ENCODE assay signal across 8 cellular contexts in genomic region chr20:53739799-53740785, GRCh38.
A peak's percentile ranks its signal among the peaks of the same experiment; 100 is the strongest.
DNase-seq lines count a peak whose midpoint lies in the region; ATAC-seq, FAIRE-seq and TF ChIP-seq lines count a peak whose summit lies in the region.

No MANE protein-coding gene starts in this region.

- DNase-seq in DMS114 treated with DMSO at 0.1 percent for 48 hours (lab: John Stamatoyannopoulos, UW; ENCODE audit: unreplicated experiment), result peak; percentile 87
- peak; percentile 54 to 55 for DNase-seq in NCI-H1930 (lab: John Stamatoyannopoulos, UW)
- DNase-seq in astrocyte (ENCODE audit: low read depth), result peak; percentile 36
- peak in 3 of 9 donors; percentile 17 to 41 (median 27) for DNase-seq in naive thymus-derived CD4-positive, alpha-beta T cell
- DNase-seq in anterior cingulate cortex (lab: John Stamatoyannopoulos, UW), result no peak
- no peak for DNase-seq in NCI-H1092 treated with DMSO at 0.1 percent for 48 hours (lab: John Stamatoyannopoulos, UW)
- no peak for DNase-seq in left lobe of liver (ENCODE audit: low spot score)

- H2AFZ ChIP-seq in astrocyte (ENCODE audit: low read depth, low read length), result peak overlapping the region; percentile 54

- intact Hi-C loops in naive thymus-derived CD4-positive, alpha-beta T cell (cut with micrococcal nuclease), result loop anchor here (1.0 to 5.0 kb wide), 2 partner anchors 11 to 78 kb away; no protein-coding TSS in a partner anchor

- no peaks in the 10 kb centered on the region for H3K36me3 Mint-ChIP-seq in astrocyte (ENCODE audit: low read depth, unreplicated experiment)
- H3K36me3 Mint-ChIP-seq in naive thymus-derived CD4-positive, alpha-beta T cell, result no peaks in the 10 kb centered on the region

- no peaks in the 10 kb centered on the region for H4K20me1 ChIP-seq in astrocyte (ENCODE audit: insufficient read depth, low read length)

- TF ChIP-seq CTCF in astrocyte (IDR thresholded peaks at IDR 0.05; ENCODE audit: insufficient read depth, low read depth, low read length), result no peak

- peak overlapping the region; percentile 84 for H3K9ac ChIP-seq in astrocyte (ENCODE audit: low read length)

- no peaks in the 10 kb centered on the region for H3K27me3 Mint-ChIP-seq in astrocyte (ENCODE audit: low read depth, unreplicated experiment)
- no peaks in the 10 kb centered on the region for H3K27me3 Mint-ChIP-seq in naive thymus-derived CD4-positive, alpha-beta T cell

- no peaks in the 10 kb centered on the region for H3K9me3 ChIP-seq in astrocyte (ENCODE audit: insufficient read depth, low read depth, low read length)
- H3K9me3 ChIP-seq in naive thymus-derived CD4-positive, alpha-beta T cell (ENCODE audit: control insufficient read depth in 2 of 3, low read length in 3 of 3), result no peaks in the 10 kb centered on the region

- H3K79me2 ChIP-seq in astrocyte (ENCODE audit: insufficient read depth, low read length), result no peaks in the 10 kb centered on the region

- peak overlapping the region; percentile 99 for H3K27ac Mint-ChIP-seq in astrocyte (ENCODE audit: unreplicated experiment)
- H3K27ac Mint-ChIP-seq in naive thymus-derived CD4-positive, alpha-beta T cell, result peak overlapping the region; percentile 90 to 98 (median 94)

- POLR2A ChIA-PET in naive thymus-derived CD4-positive, alpha-beta T cell (lab: Charles Lee), result interaction anchor here (0.6 to 2.2 kb wide), 14 partner anchors 8 to 130 kb away, joined by 3 to 8 read pairs (median 4); no protein-coding TSS in a partner anchor

- H3K4me1 ChIP-seq in astrocyte (ENCODE audit: insufficient read depth, low read length), result peaks cover 56% of the 10 kb centered on the region
- H3K4me1 ChIP-seq in naive thymus-derived CD4-positive, alpha-beta T cell (ENCODE audit: control insufficient read depth in 2 of 2, insufficient read depth in 2 of 2, low read length in 2 of 2), result peaks cover 0 to 14% of the 10 kb centered on the region in 2 donors

- peak overlapping the region; percentile 88 for H3K27ac ChIP-seq in astrocyte (ENCODE audit: low read depth, low read length)
- peak overlapping the region; percentile 70 for H3K27ac ChIP-seq in naive thymus-derived CD4-positive, alpha-beta T cell (ENCODE audit: low read depth, low read length)

- no peaks in the 10 kb centered on the region for H3K27me3 ChIP-seq in astrocyte (ENCODE audit: insufficient read depth, low read length)
- no peaks in the 10 kb centered on the region for H3K27me3 ChIP-seq in naive thymus-derived CD4-positive, alpha-beta T cell (ENCODE audit: control insufficient read depth in 2 of 2, insufficient read depth in 2 of 2, low read length in 2 of 2)

- CTCF ChIA-PET in naive thymus-derived CD4-positive, alpha-beta T cell (lab: Charles Lee), result interaction anchor here (1.0 kb wide), 1 partner anchor 9 kb away, joined by 3 read pairs; no protein-coding TSS in a partner anchor

- ATAC-seq in GM21529 (IDR thresholded peaks at IDR 0.05; ENCODE audit: unreplicated experiment), result peak; percentile 43
- peak; percentile 49 for ATAC-seq in naive thymus-derived CD4-positive, alpha-beta T cell
- no peak for ATAC-seq in left lobe of liver

- H3K9me3 Mint-ChIP-seq in astrocyte (ENCODE audit: unreplicated experiment), result no peaks in the 10 kb centered on the region
- no peaks in the 10 kb centered on the region for H3K9me3 Mint-ChIP-seq in naive thymus-derived CD4-positive, alpha-beta T cell

- FAIRE-seq in astrocyte (lab: Jason Lieb, UNC), result no peak

- H3K4me3 Mint-ChIP-seq in astrocyte (ENCODE audit: unreplicated experiment), result no peak overlapping the region
- H3K4me3 Mint-ChIP-seq in naive thymus-derived CD4-positive, alpha-beta T cell, result peak overlapping the region; percentile 81 to 95 (median 88)

- peak overlapping the region; percentile 45 for H3K4me3 ChIP-seq in astrocyte (ENCODE audit: insufficient read depth, low read depth, low read length)
- peak overlapping the region; percentile 46 for H3K4me3 ChIP-seq in naive thymus-derived CD4-positive, alpha-beta T cell (ENCODE audit: low read length)

- peak overlapping the region; percentile 82 for H3K4me2 ChIP-seq in astrocyte (ENCODE audit: low read length)

- no peaks in the 10 kb centered on the region for H3K36me3 ChIP-seq in astrocyte (ENCODE audit: insufficient read depth, low read length)
- no peaks in the 10 kb centered on the region for H3K36me3 ChIP-seq in naive thymus-derived CD4-positive, alpha-beta T cell (ENCODE audit: control insufficient read depth in 2 of 3, insufficient read depth in 3 of 3, low read length in 3 of 3)

- H3K4me1 Mint-ChIP-seq in astrocyte (ENCODE audit: low read depth, unreplicated experiment), result peaks cover 56% of the 10 kb centered on the region
- peaks cover 31 to 77% (median 53%) of the 10 kb centered on the region in 7 donors for H3K4me1 Mint-ChIP-seq in naive thymus-derived CD4-positive, alpha-beta T cell

Comparison
In these comparisons a context has a peak if more than half of its experiments do, and no peak if none do; other contexts are left out.
1. DNase-seq: peak in DMS114 treated with DMSO at 0.1 percent for 48 hours (single experiment), NCI-H1930 (2 of 2) and astrocyte (single experiment); none in anterior cingulate cortex (0 of 58), NCI-H1092 treated with DMSO at 0.1 percent for 48 hours (single experiment) and left lobe of liver (single experiment).